In the genomic region with DNA sequence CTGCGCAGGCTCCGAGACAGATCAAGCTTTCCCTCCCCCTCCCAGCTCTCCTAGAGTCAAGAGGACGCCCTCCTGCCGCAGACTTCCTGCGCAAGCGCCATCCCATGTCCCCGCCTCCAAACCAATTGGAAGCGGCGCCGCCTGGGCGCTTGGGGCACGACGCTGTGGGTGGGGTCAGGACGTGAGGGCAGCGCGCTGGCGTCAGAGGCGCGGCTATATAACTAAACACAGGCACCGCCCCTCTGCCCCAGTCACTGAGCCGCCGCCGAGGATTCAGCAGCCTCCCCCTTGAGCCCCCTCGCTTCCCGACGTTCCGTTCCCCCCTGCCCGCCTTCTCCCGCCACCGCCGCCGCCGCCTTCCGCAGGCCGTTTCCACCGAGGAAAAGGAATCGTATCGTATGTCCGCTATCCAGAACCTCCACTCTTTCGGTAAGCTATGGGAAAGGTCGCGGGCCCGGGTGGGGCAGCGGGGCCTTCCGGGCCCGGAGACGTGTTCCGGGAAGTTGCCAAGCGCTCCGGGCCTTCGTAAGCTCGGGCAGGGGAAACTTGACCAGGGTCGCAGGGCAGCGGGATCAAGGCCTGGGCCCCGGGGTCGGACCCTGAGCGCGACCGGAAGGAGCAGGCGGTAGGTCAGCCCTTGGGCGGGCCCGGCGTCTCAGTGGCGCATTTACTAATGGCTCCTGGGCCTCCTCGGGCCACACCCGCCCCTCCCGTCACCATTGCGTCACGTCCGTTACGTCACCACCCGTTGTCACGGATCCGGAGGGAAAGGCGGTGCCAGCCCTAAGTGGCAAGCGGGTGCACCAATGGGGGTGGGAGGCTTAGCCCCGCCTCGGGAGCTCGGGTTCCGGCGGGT, we compare ENCODE assay signal across 1 cellular context.
TF ChIP-seq lines count a peak whose summit lies in the region.

A gene (plus strand): TSS at position 245 of the 856 bp plus-strand sequence. CDS start 154 bp downstream, at position 399.

TF ChIP-seq in K562, 482 proteins besides CTCF, POLR2A, EP300 and RAD21 (continued from another document and continues in another):
- TF ChIP-seq, protein P1, sequence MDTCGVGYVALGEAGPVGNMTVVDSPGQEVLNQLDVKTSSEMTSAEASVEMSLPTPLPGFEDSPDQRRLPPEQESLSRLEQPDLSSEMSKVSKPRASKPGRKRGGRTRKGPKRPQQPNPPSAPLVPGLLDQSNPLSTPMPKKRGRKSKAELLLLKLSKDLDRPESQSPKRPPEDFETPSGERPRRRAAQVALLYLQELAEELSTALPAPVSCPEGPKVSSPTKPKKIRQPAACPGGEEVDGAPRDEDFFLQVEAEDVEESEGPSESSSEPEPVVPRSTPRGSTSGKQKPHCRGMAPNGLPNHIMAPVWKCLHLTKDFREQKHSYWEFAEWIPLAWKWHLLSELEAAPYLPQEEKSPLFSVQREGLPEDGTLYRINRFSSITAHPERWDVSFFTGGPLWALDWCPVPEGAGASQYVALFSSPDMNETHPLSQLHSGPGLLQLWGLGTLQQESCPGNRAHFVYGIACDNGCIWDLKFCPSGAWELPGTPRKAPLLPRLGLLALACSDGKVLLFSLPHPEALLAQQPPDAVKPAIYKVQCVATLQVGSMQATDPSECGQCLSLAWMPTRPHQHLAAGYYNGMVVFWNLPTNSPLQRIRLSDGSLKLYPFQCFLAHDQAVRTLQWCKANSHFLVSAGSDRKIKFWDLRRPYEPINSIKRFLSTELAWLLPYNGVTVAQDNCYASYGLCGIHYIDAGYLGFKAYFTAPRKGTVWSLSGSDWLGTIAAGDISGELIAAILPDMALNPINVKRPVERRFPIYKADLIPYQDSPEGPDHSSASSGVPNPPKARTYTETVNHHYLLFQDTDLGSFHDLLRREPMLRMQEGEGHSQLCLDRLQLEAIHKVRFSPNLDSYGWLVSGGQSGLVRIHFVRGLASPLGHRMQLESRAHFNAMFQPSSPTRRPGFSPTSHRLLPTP (IDR thresholded peaks at IDR 0.05; ENCODE audit: borderline replicate concordance, extremely low read depth, insufficient read length): no peak
- TF ChIP-seq, protein P2, sequence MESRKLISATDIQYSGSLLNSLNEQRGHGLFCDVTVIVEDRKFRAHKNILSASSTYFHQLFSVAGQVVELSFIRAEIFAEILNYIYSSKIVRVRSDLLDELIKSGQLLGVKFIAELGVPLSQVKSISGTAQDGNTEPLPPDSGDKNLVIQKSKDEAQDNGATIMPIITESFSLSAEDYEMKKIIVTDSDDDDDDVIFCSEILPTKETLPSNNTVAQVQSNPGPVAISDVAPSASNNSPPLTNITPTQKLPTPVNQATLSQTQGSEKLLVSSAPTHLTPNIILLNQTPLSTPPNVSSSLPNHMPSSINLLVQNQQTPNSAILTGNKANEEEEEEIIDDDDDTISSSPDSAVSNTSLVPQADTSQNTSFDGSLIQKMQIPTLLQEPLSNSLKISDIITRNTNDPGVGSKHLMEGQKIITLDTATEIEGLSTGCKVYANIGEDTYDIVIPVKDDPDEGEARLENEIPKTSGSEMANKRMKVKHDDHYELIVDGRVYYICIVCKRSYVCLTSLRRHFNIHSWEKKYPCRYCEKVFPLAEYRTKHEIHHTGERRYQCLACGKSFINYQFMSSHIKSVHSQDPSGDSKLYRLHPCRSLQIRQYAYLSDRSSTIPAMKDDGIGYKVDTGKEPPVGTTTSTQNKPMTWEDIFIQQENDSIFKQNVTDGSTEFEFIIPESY (CRISPR knock-in tag; IDR thresholded peaks at IDR 0.05): no peak
- TF ChIP-seq EHMT2 (IDR thresholded peaks at IDR 0.05) (no peak), BRCA1 (IDR thresholded peaks at IDR 0.05) (no peak), BRCA1 (CRISPR knock-in tag; IDR thresholded peaks at IDR 0.05) (no peak), ZNF41 (CRISPR knock-in tag; conservative IDR thresholded peaks at IDR 0.05) (peak; percentile 52), HEY1 (CRISPR knock-in tag; IDR thresholded peaks at IDR 0.05; ENCODE audit: borderline replicate concordance) (peak; percentile 34; the same call in 1 of the 2 replicates), ZBED1 (IDR thresholded peaks at IDR 0.05) (peak; percentile 24; the same call in 1 of the 2 replicates), KLF13 (tag; IDR thresholded peaks at IDR 0.05; ENCODE audit: borderline replicate concordance, low read depth) (no peak), RNF2 (IDR thresholded peaks at IDR 0.05) (peak; percentile 48; the same call in 1 of the 2 replicates), TCF7 (IDR thresholded peaks at IDR 0.05; ENCODE audit: borderline replicate concordance) (no peak; the same call in 1 of the 2 replicates), PRMT5 (CRISPR knock-in tag; IDR thresholded peaks at IDR 0.05) (no peak), PTBP1 (IDR thresholded peaks at IDR 0.05; ENCODE audit: low read depth, low read length) (no peak), ZFP30 (CRISPR knock-in tag; IDR thresholded peaks at IDR 0.05; ENCODE audit: borderline replicate concordance) (no peak), SAFB (IDR thresholded peaks at IDR 0.05; ENCODE audit: borderline replicate concordance, low read depth, low read length) (peak; percentile 27; the same call in 1 of the 2 replicates), ZNF165 (CRISPR knock-in tag; IDR thresholded peaks at IDR 0.05; ENCODE audit: borderline replicate concordance) (peak; percentile 83; the same call in 1 of the 2 replicates), ATF1 (CRISPR knock-in tag; IDR thresholded peaks at IDR 0.05) (peak; percentile 87), ATF1 (tag; IDR thresholded peaks at IDR 0.05) (peak; percentile 99), POLR2AphosphoS5 (IDR thresholded peaks at IDR 0.05; ENCODE audit: control insufficient read depth, insufficient read depth, low read depth, low read length) (peak; percentile 96), MEF2A (IDR thresholded peaks at IDR 0.05; ENCODE audit: control insufficient read depth, low read depth, low read length) (no peak), SIX5 (IDR thresholded peaks at IDR 0.05; ENCODE audit: borderline replicate concordance in 1 of 2, insufficient read depth in 1 of 2, low read depth in 1 of 2, low read length in 2 of 2) (0 out of 4 replicates have a peak, but pooled peaks of 1 of the 2 experiments have one; percentile 5), MTA1 (IDR thresholded peaks at IDR 0.05; ENCODE audit: borderline replicate concordance) (no peak), NFE2L1 (tag; IDR thresholded peaks at IDR 0.05; ENCODE audit: borderline replicate concordance, low read depth) (no peak), SMC3 (conservative IDR thresholded peaks at IDR 0.05; ENCODE audit: insufficient read depth, low read depth, low read length) (no peak), NRF1 (conservative IDR thresholded peaks at IDR 0.05 in 1 of 2, IDR thresholded peaks at IDR 0.05 in 1 of 2) (peak; percentile 99), ZNF253 (CRISPR knock-in tag; conservative IDR thresholded peaks at IDR 0.05) (no peak), ZNF707 (CRISPR knock-in tag; conservative IDR thresholded peaks at IDR 0.05) (peak; percentile 63), E2F3 (CRISPR knock-in tag; IDR thresholded peaks at IDR 0.05) (no peak), ZNF146 (CRISPR knock-in tag; IDR thresholded peaks at IDR 0.05; ENCODE audit: unreplicated experiment) (peak; percentile 8), GATAD2A (IDR thresholded peaks at IDR 0.05) (no peak), HNRNPLL (IDR thresholded peaks at IDR 0.05; ENCODE audit: low read depth, low read length, poor library complexity, severe bottlenecking) (peak; percentile 77), ZNF143 (CRISPR knock-in tag; IDR thresholded peaks at IDR 0.05) (no peak), ZNF23 (CRISPR knock-in tag; IDR thresholded peaks at IDR 0.05) (no peak; the same call in 1 of the 2 replicates), ZNF121 (CRISPR knock-in tag; conservative IDR thresholded peaks at IDR 0.05) (no peak), HNRNPH1 (optimal IDR thresholded peaks at IDR 0.05; ENCODE audit: low read depth, low read length) (peak; percentile 79), BACH1 (tag; IDR thresholded peaks at IDR 0.05) (no peak), TBP (optimal IDR thresholded peaks at IDR 0.05; ENCODE audit: low read depth, low read length) (no peak), SIN3A (IDR thresholded peaks at IDR 0.05; ENCODE audit: borderline replicate concordance in 2 of 2, control insufficient read depth in 1 of 2, low read depth in 2 of 2, low read length in 2 of 2) (peak in 1 of 2 experiments; percentile 78; a peak in 3 of 4 replicates)
- TF ChIP-seq, protein P3, sequence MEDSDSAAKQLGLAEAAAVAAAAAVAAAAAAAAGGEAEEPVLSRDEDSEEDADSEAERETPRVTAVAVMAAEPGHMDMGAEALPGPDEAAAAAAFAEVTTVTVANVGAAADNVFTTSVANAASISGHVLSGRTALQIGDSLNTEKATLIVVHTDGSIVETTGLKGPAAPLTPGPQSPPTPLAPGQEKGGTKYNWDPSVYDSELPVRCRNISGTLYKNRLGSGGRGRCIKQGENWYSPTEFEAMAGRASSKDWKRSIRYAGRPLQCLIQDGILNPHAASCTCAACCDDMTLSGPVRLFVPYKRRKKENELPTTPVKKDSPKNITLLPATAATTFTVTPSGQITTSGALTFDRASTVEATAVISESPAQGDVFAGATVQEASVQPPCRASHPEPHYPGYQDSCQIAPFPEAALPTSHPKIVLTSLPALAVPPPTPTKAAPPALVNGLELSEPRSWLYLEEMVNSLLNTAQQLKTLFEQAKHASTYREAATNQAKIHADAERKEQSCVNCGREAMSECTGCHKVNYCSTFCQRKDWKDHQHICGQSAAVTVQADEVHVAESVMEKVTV (CRISPR knock-in tag; IDR thresholded peaks at IDR 0.05): peak; percentile 35; the same call in 1 of the 2 replicates
- TF ChIP-seq, protein P4, sequence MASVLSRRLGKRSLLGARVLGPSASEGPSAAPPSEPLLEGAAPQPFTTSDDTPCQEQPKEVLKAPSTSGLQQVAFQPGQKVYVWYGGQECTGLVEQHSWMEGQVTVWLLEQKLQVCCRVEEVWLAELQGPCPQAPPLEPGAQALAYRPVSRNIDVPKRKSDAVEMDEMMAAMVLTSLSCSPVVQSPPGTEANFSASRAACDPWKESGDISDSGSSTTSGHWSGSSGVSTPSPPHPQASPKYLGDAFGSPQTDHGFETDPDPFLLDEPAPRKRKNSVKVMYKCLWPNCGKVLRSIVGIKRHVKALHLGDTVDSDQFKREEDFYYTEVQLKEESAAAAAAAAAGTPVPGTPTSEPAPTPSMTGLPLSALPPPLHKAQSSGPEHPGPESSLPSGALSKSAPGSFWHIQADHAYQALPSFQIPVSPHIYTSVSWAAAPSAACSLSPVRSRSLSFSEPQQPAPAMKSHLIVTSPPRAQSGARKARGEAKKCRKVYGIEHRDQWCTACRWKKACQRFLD (CRISPR knock-in tag; IDR thresholded peaks at IDR 0.05): no peak; the same call in 1 of the 2 replicates
- TF ChIP-seq, protein P5, sequence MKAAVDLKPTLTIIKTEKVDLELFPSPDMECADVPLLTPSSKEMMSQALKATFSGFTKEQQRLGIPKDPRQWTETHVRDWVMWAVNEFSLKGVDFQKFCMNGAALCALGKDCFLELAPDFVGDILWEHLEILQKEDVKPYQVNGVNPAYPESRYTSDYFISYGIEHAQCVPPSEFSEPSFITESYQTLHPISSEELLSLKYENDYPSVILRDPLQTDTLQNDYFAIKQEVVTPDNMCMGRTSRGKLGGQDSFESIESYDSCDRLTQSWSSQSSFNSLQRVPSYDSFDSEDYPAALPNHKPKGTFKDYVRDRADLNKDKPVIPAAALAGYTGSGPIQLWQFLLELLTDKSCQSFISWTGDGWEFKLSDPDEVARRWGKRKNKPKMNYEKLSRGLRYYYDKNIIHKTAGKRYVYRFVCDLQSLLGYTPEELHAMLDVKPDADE (conservative IDR thresholded peaks at IDR 0.05; ENCODE audit: control insufficient read depth, low read depth, low read length): peak; percentile 86
- TF ChIP-seq, protein P6, sequence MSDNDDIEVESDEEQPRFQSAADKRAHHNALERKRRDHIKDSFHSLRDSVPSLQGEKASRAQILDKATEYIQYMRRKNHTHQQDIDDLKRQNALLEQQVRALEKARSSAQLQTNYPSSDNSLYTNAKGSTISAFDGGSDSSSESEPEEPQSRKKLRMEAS (CRISPR knock-in tag; IDR thresholded peaks at IDR 0.05): peak; percentile 50
